20 cellular contexts compared by ENCODE assay signal in the genomic region with DNA sequence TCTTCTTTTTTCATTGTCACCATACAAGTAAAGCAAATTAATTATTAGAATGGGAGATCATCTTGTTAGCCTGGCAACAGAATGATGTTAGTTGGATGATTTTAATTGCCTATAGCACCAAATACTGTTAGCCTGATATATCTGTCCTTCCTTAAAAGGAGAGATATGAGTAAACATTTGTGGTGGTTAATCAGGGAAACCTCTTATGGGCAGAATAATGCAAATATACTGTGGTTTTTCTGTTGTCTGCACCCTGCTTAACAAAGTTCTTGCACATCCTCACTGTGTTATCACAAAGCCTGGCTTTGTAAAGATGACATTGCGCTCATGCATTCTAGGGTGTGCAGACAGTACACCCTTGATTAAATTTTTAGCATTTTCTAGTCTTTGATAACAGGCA.
DNase-seq lines count a peak whose midpoint lies in the region; ATAC-seq, FAIRE-seq and TF ChIP-seq lines count a peak whose summit lies in the region.
"Had no signal": no experiment of that assay in that cellular context is flagged by ENCODE, and none has a peak within 500 bp of the region (broad histone marks: within the 10 kb centered on the region; RNA-seq: fewer than 3 reads in every experiment).

No MANE protein-coding gene starts in this region.

- H3K4me3 ChIP-seq in H7 (ENCODE audit: insufficient read depth, low read depth, low read length): no peak overlapping the region
- H3K4me3 ChIP-seq: BLaER1, GM12878, GM23338 had no signal

- H3K36me3 ChIP-seq in H7 (replicated peaks; ENCODE audit: control insufficient read depth, insufficient read depth, low read length): no peaks in the 10 kb centered on the region
- H3K36me3 ChIP-seq: BLaER1 had no signal

- H3K4me3 Mint-ChIP-seq in stimulated activated naive CD8-positive, alpha-beta T cell treated with anti-CD3 and anti-CD28 coated beads, Interleukin-15, amount 100 ng/mL, for 72 hours: no peak overlapping the region
- H3K4me3 Mint-ChIP-seq: B cell; CD4-positive, CD25-positive, alpha-beta regulatory T cell; CD8-positive, alpha-beta T cell; GM23338 had no signal

- no peak overlapping the region for H3K27ac Mint-ChIP-seq in stimulated activated naive CD8-positive, alpha-beta T cell treated with anti-CD3 and anti-CD28 coated beads, Interleukin-15, amount 100 ng/mL, for 72 hours
- H3K27ac Mint-ChIP-seq: B cell; CD4-positive, CD25-positive, alpha-beta regulatory T cell; CD8-positive, alpha-beta T cell; GM23338 had no signal

- no peaks in the 10 kb centered on the region for H3K27me3 ChIP-seq in H7 (ENCODE audit: control insufficient read depth, insufficient read depth, low read length)
- H3K27me3 ChIP-seq: BLaER1 had no signal

- TF ChIP-seq POLR2A in H54 (IDR thresholded peaks at IDR 0.05; ENCODE audit: low read depth, low read length): no peak

- peak; percentile 82 for FAIRE-seq in H54 (lab: Jason Lieb, UNC)
- FAIRE-seq: GM12878, GM18507 had no signal

- ATAC-seq in GM18499 (IDR thresholded peaks at IDR 0.05; ENCODE audit: insufficient read depth, unreplicated experiment) (peak; percentile 64), HG03354 (IDR thresholded peaks at IDR 0.05; ENCODE audit: poor library complexity, severe bottlenecking, unreplicated experiment) (peak; percentile 56), GM19397 (IDR thresholded peaks at IDR 0.05; ENCODE audit: unreplicated experiment) (no peak)
- ATAC-seq in stimulated activated naive CD8-positive, alpha-beta T cell treated with anti-CD3 and anti-CD28 coated beads, Interleukin-15, amount 100 ng/mL, for 72 hours: no peak
- ATAC-seq: CD8-positive, alpha-beta T cell; GM12878; GM23338 had no signal

- no peak for DNase-seq in H54 (ENCODE audit: insufficient read length, low spot score)
- DNase-seq in OCI-M1 (lab: John Stamatoyannopoulos, UW): peak; percentile 12
- no peak for DNase-seq in activated effector memory CD4-positive, alpha-beta T cell treated with Interleukin-2 at 50 U/mL for 16 hours
- no peak for DNase-seq in stimulated activated naive CD8-positive, alpha-beta T cell treated with anti-CD3 and anti-CD28 coated beads, Interleukin-15, amount 100 ng/mL, for 72 hours
- DNase-seq in H7: no peak
- DNase-seq: Caco-2; CD4-positive, CD25-positive, alpha-beta regulatory T cell; CD8-positive, alpha-beta T cell; DMS153; DND-41; GDM1; HCEC 1CT had no signal

- no peaks in the 10 kb centered on the region for H3K27me3 Mint-ChIP-seq in stimulated activated naive CD8-positive, alpha-beta T cell treated with anti-CD3 and anti-CD28 coated beads, Interleukin-15, amount 100 ng/mL, for 72 hours
- H3K27me3 Mint-ChIP-seq: B cell; CD4-positive, CD25-positive, alpha-beta regulatory T cell had no signal

- H3K9me3 Mint-ChIP-seq in stimulated activated naive CD8-positive, alpha-beta T cell treated with anti-CD3 and anti-CD28 coated beads, Interleukin-15, amount 100 ng/mL, for 72 hours: no peaks in the 10 kb centered on the region

- H3K4me1 Mint-ChIP-seq in stimulated activated naive CD8-positive, alpha-beta T cell treated with anti-CD3 and anti-CD28 coated beads, Interleukin-15, amount 100 ng/mL, for 72 hours: no peaks in the 10 kb centered on the region
- H3K4me1 Mint-ChIP-seq: B cell; CD4-positive, CD25-positive, alpha-beta regulatory T cell; GM23338 had no signal

Comparison
In these comparisons a context has a peak if more than half of its experiments do, and no peak if none do; other contexts are left out.
1. ATAC-seq: peak in GM18499 (single experiment) and HG03354 (single experiment); none in GM19397 (single experiment) and stimulated activated naive CD8-positive, alpha-beta T cell treated with anti-CD3 and anti-CD28 coated beads, Interleukin-15, amount 100 ng/mL, for 72 hours (single experiment).